ENCODE assay signal across 1 cellular context in the genomic region with DNA sequence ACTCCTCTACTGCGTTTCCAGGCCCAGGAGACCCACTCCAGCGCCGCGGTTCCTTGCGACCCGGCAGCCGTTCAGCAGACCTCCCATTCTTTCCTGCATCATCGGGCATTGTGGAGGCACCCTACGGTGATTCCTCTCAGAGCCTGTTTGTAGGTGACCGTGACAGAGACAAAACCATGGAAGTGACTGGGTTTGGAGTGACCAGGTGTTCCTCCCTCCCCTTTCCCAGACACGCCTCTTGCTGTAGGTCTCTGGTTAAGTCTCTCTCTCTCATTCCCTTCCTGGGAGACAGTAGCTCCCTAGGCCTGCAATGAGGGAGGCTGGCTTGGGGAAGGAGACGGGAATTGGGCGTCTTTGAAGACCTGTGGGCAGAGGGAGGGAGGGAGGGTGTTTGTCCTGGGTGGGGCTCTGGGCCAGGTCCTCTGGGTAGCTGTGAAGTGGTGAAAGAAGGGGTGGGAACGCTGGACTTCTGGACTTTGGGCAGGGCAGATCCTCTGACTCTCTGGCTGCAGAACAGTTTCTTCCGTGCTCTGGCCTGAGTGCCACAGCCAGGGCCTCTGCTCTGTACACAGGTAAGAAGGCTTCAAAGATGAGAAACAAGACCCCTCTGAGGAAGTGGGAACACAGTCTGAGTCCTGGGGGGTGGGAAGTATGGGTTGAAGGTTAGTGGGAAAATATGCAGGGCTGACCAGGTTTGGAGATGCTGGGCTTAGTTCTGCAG.
A peak's percentile ranks its signal among the peaks of the same experiment; 100 is the strongest.
TF ChIP-seq lines count a peak whose summit lies in the region.

No MANE protein-coding gene starts in this region.

TF ChIP-seq in K562, 482 proteins besides CTCF, POLR2A, EP300 and RAD21 (continued from another document and continues in another):
- TF ChIP-seq, protein P1, sequence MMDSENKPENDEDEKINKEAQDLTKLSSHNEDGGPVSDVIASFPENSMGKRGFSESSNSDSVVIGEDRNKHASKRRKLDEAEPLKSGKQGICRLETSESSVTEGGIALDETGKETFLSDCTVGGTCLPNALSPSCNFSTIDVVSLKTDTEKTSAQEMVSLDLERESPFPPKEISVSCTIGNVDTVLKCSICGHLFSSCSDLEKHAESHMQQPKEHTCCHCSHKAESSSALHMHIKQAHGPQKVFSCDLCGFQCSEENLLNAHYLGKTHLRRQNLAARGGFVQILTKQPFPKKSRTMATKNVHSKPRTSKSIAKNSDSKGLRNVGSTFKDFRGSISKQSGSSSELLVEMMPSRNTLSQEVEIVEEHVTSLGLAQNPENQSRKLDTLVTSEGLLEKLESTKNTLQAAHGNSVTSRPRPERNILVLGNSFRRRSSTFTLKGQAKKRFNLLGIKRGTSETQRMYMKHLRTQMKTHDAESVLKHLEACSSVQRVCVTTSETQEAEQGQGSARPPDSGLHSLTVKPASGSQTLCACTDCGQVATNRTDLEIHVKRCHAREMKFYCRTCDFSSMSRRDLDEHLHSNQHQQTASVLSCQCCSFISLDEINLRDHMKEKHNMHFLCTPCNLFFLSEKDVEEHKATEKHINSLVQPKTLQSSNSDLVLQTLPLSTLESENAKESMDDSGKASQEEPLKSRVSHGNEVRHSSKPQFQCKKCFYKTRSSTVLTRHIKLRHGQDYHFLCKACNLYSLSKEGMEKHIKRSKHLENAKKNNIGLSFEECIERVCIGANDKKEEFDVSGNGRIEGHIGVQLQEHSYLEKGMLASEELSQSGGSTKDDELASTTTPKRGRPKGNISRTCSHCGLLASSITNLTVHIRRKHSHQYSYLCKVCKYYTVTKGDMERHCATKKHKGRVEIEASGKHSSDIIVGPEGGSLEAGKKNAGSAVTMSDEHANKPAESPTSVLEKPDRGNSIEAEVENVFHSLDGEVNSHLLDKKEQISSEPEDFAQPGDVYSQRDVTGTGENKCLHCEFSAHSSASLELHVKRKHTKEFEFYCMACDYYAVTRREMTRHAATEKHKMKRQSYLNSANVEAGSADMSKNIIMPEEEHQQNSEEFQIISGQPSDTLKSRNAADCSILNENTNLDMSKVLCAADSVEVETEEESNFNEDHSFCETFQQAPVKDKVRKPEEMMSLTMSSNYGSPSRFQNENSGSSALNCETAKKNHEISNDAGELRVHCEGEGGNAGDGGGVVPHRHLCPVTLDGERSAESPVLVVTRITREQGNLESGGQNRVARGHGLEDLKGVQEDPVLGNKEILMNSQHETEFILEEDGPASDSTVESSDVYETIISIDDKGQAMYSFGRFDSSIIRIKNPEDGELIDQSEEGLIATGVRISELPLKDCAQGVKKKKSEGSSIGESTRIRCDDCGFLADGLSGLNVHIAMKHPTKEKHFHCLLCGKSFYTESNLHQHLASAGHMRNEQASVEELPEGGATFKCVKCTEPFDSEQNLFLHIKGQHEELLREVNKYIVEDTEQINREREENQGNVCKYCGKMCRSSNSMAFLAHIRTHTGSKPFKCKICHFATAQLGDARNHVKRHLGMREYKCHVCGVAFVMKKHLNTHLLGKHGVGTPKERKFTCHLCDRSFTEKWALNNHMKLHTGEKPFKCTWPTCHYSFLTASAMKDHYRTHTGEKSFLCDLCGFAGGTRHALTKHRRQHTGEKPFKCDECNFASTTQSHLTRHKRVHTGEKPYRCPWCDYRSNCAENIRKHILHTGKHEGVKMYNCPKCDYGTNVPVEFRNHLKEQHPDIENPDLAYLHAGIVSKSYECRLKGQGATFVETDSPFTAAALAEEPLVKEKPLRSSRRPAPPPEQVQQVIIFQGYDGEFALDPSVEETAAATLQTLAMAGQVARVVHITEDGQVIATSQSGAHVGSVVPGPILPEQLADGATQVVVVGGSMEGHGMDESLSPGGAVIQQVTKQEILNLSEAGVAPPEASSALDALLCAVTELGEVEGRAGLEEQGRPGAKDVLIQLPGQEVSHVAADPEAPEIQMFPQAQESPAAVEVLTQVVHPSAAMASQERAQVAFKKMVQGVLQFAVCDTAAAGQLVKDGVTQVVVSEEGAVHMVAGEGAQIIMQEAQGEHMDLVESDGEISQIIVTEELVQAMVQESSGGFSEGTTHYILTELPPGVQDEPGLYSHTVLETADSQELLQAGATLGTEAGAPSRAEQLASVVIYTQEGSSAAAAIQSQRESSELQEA (IDR thresholded peaks at IDR 0.05; ENCODE audit: low read depth): no peak
- TF ChIP-seq CEBPG (CRISPR knock-in tag; IDR thresholded peaks at IDR 0.05): no peak
- TF ChIP-seq CEBPG (tag; conservative IDR thresholded peaks at IDR 0.05 in 1 of 2, IDR thresholded peaks at IDR 0.05 in 1 of 2): no peak
- TF ChIP-seq KDM5B (IDR thresholded peaks at IDR 0.05; ENCODE audit: insufficient replicate concordance, low read depth, low read length): no peak
- TF ChIP-seq SAP30 (IDR thresholded peaks at IDR 0.05; ENCODE audit: borderline replicate concordance, insufficient read depth, low read depth, low read length, poor library complexity, severe bottlenecking): peak; percentile 65
- TF ChIP-seq, protein P2, sequence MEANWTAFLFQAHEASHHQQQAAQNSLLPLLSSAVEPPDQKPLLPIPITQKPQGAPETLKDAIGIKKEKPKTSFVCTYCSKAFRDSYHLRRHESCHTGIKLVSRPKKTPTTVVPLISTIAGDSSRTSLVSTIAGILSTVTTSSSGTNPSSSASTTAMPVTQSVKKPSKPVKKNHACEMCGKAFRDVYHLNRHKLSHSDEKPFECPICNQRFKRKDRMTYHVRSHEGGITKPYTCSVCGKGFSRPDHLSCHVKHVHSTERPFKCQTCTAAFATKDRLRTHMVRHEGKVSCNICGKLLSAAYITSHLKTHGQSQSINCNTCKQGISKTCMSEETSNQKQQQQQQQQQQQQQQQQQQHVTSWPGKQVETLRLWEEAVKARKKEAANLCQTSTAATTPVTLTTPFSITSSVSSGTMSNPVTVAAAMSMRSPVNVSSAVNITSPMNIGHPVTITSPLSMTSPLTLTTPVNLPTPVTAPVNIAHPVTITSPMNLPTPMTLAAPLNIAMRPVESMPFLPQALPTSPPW (CRISPR knock-in tag; IDR thresholded peaks at IDR 0.05): peak; percentile 20; the same call in 1 of the 2 replicates
- TF ChIP-seq MAFK (IDR thresholded peaks at IDR 0.05; ENCODE audit: low read length): no peak
- no peak for TF ChIP-seq POLR2H (tag; IDR thresholded peaks at IDR 0.05; ENCODE audit: low read depth)
- TF ChIP-seq CEBPB (tag; IDR thresholded peaks at IDR 0.05): no peak
- no peak for TF ChIP-seq ZNF764 (CRISPR knock-in tag; IDR thresholded peaks at IDR 0.05; ENCODE audit: low read depth)
- TF ChIP-seq ZFPM2 (CRISPR knock-in tag; IDR thresholded peaks at IDR 0.05): no peak
- TF ChIP-seq HDAC1 (IDR thresholded peaks at IDR 0.05): 0 out of 4 replicates have a peak, but pooled peaks of 1 of the 2 experiments have one; percentile 81
- TF ChIP-seq ZNF24 (IDR thresholded peaks at IDR 0.05): no peak
- TF ChIP-seq SRF (CRISPR knock-in tag; IDR thresholded peaks at IDR 0.05): no peak
- TF ChIP-seq, protein P3, sequence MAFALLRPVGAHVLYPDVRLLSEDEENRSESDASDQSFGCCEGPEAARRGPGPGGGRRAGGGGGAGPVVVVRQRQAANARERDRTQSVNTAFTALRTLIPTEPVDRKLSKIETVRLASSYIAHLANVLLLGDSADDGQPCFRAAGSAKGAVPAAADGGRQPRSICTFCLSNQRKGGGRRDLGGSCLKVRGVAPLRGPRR (CRISPR knock-in tag; IDR thresholded peaks at IDR 0.05): no peak
- TF ChIP-seq, protein P4, sequence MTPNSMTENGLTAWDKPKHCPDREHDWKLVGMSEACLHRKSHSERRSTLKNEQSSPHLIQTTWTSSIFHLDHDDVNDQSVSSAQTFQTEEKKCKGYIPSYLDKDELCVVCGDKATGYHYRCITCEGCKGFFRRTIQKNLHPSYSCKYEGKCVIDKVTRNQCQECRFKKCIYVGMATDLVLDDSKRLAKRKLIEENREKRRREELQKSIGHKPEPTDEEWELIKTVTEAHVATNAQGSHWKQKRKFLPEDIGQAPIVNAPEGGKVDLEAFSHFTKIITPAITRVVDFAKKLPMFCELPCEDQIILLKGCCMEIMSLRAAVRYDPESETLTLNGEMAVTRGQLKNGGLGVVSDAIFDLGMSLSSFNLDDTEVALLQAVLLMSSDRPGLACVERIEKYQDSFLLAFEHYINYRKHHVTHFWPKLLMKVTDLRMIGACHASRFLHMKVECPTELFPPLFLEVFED (CRISPR knock-in tag; conservative IDR thresholded peaks at IDR 0.05): no peak
- no peak for TF ChIP-seq RBM25 (IDR thresholded peaks at IDR 0.05; ENCODE audit: low read depth, low read length, severe bottlenecking)
- TF ChIP-seq ZNF668 (CRISPR knock-in tag; IDR thresholded peaks at IDR 0.05): no peak
- TF ChIP-seq, protein P5, sequence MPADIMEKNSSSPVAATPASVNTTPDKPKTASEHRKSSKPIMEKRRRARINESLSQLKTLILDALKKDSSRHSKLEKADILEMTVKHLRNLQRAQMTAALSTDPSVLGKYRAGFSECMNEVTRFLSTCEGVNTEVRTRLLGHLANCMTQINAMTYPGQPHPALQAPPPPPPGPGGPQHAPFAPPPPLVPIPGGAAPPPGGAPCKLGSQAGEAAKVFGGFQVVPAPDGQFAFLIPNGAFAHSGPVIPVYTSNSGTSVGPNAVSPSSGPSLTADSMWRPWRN (IDR thresholded peaks at IDR 0.05; ENCODE audit: low read depth): no peak
- TF ChIP-seq HNRNPUL1 (IDR thresholded peaks at IDR 0.05; ENCODE audit: low read length): no peak
- TF ChIP-seq STAT5B (CRISPR knock-in tag; IDR thresholded peaks at IDR 0.05): no peak
- no peak for TF ChIP-seq SREBF1 (IDR thresholded peaks at IDR 0.05; ENCODE audit: borderline replicate concordance, low read depth, low read length)
- TF ChIP-seq SLC30A9 (CRISPR knock-in tag; IDR thresholded peaks at IDR 0.05): no peak
- TF ChIP-seq GATA2 (CRISPR knock-in tag; IDR thresholded peaks at IDR 0.05): no peak
- no peak for TF ChIP-seq ZNF41 (CRISPR knock-in tag; conservative IDR thresholded peaks at IDR 0.05)
- TF ChIP-seq FOXP1 (CRISPR knock-in tag; IDR thresholded peaks at IDR 0.05): peak; percentile 10; the same call in 1 of the 2 replicates
- no peak for TF ChIP-seq TAL1 (IDR thresholded peaks at IDR 0.05)
- TF ChIP-seq, protein P6, sequence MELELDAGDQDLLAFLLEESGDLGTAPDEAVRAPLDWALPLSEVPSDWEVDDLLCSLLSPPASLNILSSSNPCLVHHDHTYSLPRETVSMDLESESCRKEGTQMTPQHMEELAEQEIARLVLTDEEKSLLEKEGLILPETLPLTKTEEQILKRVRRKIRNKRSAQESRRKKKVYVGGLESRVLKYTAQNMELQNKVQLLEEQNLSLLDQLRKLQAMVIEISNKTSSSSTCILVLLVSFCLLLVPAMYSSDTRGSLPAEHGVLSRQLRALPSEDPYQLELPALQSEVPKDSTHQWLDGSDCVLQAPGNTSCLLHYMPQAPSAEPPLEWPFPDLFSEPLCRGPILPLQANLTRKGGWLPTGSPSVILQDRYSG (tag; conservative IDR thresholded peaks at IDR 0.05; ENCODE audit: low read depth): no peak
- TF ChIP-seq KAT2B (IDR thresholded peaks at IDR 0.05; ENCODE audit: low read depth, low read length): no peak
- no peak for TF ChIP-seq ZFP1 (CRISPR knock-in tag; IDR thresholded peaks at IDR 0.05)
- TF ChIP-seq MCM2 (IDR thresholded peaks at IDR 0.05; ENCODE audit: low read depth): no peak
- TF ChIP-seq TCF3 (CRISPR knock-in tag; IDR thresholded peaks at IDR 0.05): no peak
- TF ChIP-seq CBFA2T2 (conservative IDR thresholded peaks at IDR 0.05): no peak
- TF ChIP-seq ZFP36 (IDR thresholded peaks at IDR 0.05; ENCODE audit: low read depth, low read length, partially characterized antibody): no peak
- TF ChIP-seq SMARCA5 (IDR thresholded peaks at IDR 0.05): 0 out of 2 replicates have a peak, but pooled peaks have one; percentile 62
- TF ChIP-seq NFRKB (IDR thresholded peaks at IDR 0.05; ENCODE audit: low read depth): 0 out of 2 replicates have a peak, but pooled peaks have one; percentile 22
- no peak for TF ChIP-seq ETV1 (tag; conservative IDR thresholded peaks at IDR 0.05; ENCODE audit: low read depth)
- TF ChIP-seq, protein P7, sequence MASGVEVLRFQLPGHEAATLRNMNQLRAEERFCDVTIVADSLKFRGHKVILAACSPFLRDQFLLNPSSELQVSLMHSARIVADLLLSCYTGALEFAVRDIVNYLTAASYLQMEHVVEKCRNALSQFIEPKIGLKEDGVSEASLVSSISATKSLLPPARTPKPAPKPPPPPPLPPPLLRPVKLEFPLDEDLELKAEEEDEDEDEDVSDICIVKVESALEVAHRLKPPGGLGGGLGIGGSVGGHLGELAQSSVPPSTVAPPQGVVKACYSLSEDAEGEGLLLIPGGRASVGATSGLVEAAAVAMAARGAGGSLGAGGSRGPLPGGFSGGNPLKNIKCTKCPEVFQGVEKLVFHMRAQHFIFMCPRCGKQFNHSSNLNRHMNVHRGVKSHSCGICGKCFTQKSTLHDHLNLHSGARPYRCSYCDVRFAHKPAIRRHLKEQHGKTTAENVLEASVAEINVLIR (CRISPR knock-in tag; IDR thresholded peaks at IDR 0.05): no peak
- TF ChIP-seq SOX6 (IDR thresholded peaks at IDR 0.05): no peak
- no peak for TF ChIP-seq LCOR (CRISPR knock-in tag; IDR thresholded peaks at IDR 0.05)
- TF ChIP-seq POLR2G (IDR thresholded peaks at IDR 0.05; ENCODE audit: low read depth, low read length): no peak
- TF ChIP-seq, protein P8, sequence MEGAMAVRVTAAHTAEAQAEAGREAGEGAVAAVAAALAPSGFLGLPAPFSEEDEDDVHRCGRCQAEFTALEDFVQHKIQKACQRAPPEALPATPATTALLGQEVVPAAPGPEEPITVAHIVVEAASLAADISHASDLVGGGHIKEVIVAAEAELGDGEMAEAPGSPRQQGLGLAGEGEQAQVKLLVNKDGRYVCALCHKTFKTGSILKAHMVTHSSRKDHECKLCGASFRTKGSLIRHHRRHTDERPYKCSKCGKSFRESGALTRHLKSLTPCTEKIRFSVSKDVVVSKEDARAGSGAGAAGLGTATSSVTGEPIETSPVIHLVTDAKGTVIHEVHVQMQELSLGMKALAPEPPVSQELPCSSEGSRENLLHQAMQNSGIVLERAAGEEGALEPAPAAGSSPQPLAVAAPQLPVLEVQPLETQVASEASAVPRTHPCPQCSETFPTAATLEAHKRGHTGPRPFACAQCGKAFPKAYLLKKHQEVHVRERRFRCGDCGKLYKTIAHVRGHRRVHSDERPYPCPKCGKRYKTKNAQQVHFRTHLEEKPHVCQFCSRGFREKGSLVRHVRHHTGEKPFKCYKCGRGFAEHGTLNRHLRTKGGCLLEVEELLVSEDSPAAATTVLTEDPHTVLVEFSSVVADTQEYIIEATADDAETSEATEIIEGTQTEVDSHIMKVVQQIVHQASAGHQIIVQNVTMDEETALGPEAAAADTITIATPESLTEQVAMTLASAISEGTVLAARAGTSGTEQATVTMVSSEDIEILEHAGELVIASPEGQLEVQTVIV (CRISPR knock-in tag; IDR thresholded peaks at IDR 0.05; ENCODE audit: borderline replicate concordance): no peak
- TF ChIP-seq, protein P9, sequence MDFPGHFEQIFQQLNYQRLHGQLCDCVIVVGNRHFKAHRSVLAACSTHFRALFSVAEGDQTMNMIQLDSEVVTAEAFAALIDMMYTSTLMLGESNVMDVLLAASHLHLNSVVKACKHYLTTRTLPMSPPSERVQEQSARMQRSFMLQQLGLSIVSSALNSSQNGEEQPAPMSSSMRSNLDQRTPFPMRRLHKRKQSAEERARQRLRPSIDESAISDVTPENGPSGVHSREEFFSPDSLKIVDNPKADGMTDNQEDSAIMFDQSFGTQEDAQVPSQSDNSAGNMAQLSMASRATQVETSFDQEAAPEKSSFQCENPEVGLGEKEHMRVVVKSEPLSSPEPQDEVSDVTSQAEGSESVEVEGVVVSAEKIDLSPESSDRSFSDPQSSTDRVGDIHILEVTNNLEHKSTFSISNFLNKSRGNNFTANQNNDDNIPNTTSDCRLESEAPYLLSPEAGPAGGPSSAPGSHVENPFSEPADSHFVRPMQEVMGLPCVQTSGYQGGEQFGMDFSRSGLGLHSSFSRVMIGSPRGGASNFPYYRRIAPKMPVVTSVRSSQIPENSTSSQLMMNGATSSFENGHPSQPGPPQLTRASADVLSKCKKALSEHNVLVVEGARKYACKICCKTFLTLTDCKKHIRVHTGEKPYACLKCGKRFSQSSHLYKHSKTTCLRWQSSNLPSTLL (IDR thresholded peaks at IDR 0.05): no peak
- peak; percentile 75 for TF ChIP-seq BRD9 (IDR thresholded peaks at IDR 0.05; ENCODE audit: low read depth, partially characterized antibody)
- no peak for TF ChIP-seq ZNF76 (CRISPR knock-in tag; IDR thresholded peaks at IDR 0.05; ENCODE audit: borderline replicate concordance)
